14 cellular contexts compared by ENCODE assay signal in genomic region chr18:49137093-49137492, GRCh38.
DNase-seq lines count a peak whose midpoint lies in the region; ATAC-seq and TF ChIP-seq lines count a peak whose summit lies in the region.
"Had no signal": no experiment of that assay in that cellular context is flagged by ENCODE, and none has a peak within 500 bp of the region (broad histone marks: within the 10 kb centered on the region; RNA-seq: fewer than 3 reads in every experiment).

No MANE protein-coding gene starts in this region.

- H3K36me3 ChIP-seq in left ventricle myocardium inferior, result no peaks in the 10 kb centered on the region
- H3K36me3 ChIP-seq: BE2C, HAP-1 had no signal

- peak overlapping the region; percentile 4 for H3K27ac ChIP-seq in left ventricle myocardium inferior (replicated peaks)
- H3K27ac ChIP-seq: A549, C4-2B had no signal

- no peaks in the 10 kb centered on the region for H3K27me3 ChIP-seq in left ventricle myocardium inferior (ENCODE audit: low read depth)
- H3K27me3 ChIP-seq: BE2C had no signal

- H3K9me3 ChIP-seq in left ventricle myocardium inferior (replicated peaks), result no peaks in the 10 kb centered on the region
- H3K9me3 ChIP-seq: A549, BE2C, HAP-1 had no signal

- H3K4me3 ChIP-seq in left ventricle myocardium inferior, result no peak overlapping the region
- H3K4me3 ChIP-seq: A549, HAP-1 had no signal

- TF ChIP-seq CTCF in left ventricle myocardium inferior (IDR thresholded peaks at IDR 0.05; ENCODE audit: borderline replicate concordance), result no peak

- DNase-seq in left ventricle myocardium inferior, result no peak
- DNase-seq in Right ventricle myocardium inferior (ENCODE audit: missing footprints), result no peak
- DNase-seq in NCI-H146 treated with DMSO at 0.1 percent for 48 hours (lab: John Stamatoyannopoulos, UW; ENCODE audit: unreplicated experiment), result peak; percentile 58
- DNase-seq in left ventricle myocardium superior, result no peak
- DNase-seq in SW480 (ENCODE audit: low spot score), result no peak
- DNase-seq: BE2C; CD4-positive, alpha-beta memory T cell; DMS79; EL; GDM1 had no signal

- peaks cover 14% of the 10 kb centered on the region for H3K4me1 ChIP-seq in left ventricle myocardium inferior

- intact Hi-C loops in left ventricle myocardium inferior (cut with micrococcal nuclease), result no loop called here
- intact Hi-C loops in Right ventricle myocardium inferior (cut with DNase I), result no loop called here
- intact Hi-C loops in left ventricle myocardium superior (cut with micrococcal nuclease), result no loop called here

- ATAC-seq in Right ventricle myocardium inferior (no peak), left ventricle myocardium superior (peak; percentile 69), HG03457 (IDR thresholded peaks at IDR 0.05; ENCODE audit: unreplicated experiment) (no peak)
- ATAC-seq: A549 had no signal
